Comparison of ENCODE assay signal across 1 cellular context in genomic region chr2:9941196-9941995, GRCh38.
TF ChIP-seq lines count a peak whose summit lies in the region.

No MANE protein-coding gene starts in this region.

TF ChIP-seq in GM23338, 12 proteins besides CTCF, POLR2A, EP300 and RAD21:
- TF ChIP-seq REST (IDR thresholded peaks at IDR 0.05; ENCODE audit: unreplicated experiment) (no peak), ZNF462 (CRISPR knock-in tag; IDR thresholded peaks at IDR 0.05) (no peak), ZNF114 (CRISPR knock-in tag; IDR thresholded peaks at IDR 0.05) (no peak), CREB1 (CRISPR knock-in tag; IDR thresholded peaks at IDR 0.05; ENCODE audit: low read depth) (no peak), NANOG (IDR thresholded peaks at IDR 0.05; ENCODE audit: borderline replicate concordance) (no peak), ZNF331 (CRISPR knock-in tag; IDR thresholded peaks at IDR 0.05; ENCODE audit: low read depth) (no peak), POLR2AphosphoS5 (IDR thresholded peaks at IDR 0.05; ENCODE audit: low read depth) (no peak), JUNB (IDR thresholded peaks at IDR 0.05; ENCODE audit: unreplicated experiment) (no peak), EZH2phosphoT487 (IDR thresholded peaks at IDR 0.05; ENCODE audit: unreplicated experiment) (no peak), EZH2 (IDR thresholded peaks at IDR 0.05; ENCODE audit: low read depth, unreplicated experiment) (no peak), STAT1 (IDR thresholded peaks at IDR 0.05; ENCODE audit: unreplicated experiment) (no peak), ETS1 (IDR thresholded peaks at IDR 0.05) (no peak)
TF ChIP-seq in GM23338: peak in this region for 0.
